ENCODE assay signal across 8 cellular contexts in the genomic region with DNA sequence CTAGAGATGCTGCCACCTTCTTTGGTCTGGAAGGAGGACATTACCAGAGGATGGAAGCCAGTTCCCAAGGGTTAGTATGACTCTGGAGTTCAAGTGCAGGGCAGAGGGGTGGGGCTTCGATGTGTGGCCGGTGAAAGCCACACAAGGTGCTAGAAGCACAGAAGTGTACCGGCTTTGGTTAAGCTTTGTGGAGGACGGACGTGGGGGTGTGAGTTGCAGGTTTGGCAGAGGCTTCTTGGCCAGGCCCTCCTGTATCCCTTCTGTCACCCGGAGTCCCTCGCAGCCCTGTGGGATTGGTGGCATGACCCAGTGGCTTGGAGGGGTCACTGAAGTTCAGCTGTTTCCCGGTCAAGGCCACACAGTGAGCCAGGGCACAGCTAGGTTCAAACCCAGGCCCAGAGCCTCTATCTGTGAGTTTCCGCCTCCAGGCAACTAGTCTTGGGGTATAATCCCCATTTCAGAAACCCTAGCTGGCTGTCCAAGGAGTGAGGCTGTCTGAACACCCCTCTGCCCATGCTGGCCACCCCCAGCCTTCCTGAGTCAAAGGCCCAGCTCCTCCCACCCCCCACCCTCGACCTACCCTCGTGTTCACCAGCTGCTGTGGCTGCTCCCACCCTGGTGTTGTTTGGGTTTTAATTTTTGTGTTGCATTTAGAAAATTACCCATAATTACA. TPM values are rescaled to one million over a fixed set of nuclear protein-coding genes. Genes with fewer than 3 reads are reported as not detected.
DNase-seq lines count a peak whose midpoint lies in the region; ATAC-seq and TF ChIP-seq lines count a peak whose summit lies in the region.

No MANE protein-coding gene starts in this region.

- H3K4me1 ChIP-seq in naive thymus-derived CD4-positive, alpha-beta T cell (ENCODE audit: control insufficient read depth in 2 of 2, insufficient read depth in 2 of 2, low read length in 2 of 2), result peaks cover 42 to 47% of the 10 kb centered on the region in 2 donors

- no peak overlapping the region for H3K27ac ChIP-seq in naive thymus-derived CD4-positive, alpha-beta T cell (ENCODE audit: low read depth, low read length)

- CTCF ChIA-PET in naive thymus-derived CD4-positive, alpha-beta T cell (lab: Charles Lee), result interaction anchor here (0.5 to 6.2 kb wide), 5 partner anchors 8 to 468 kb away, joined by 3 to 37 read pairs (median 3); no protein-coding TSS in a partner anchor

- in situ Hi-C loops in astrocyte of the cerebellum (cut with HindIII; ENCODE audit: low sequenced_read_pairs), result no loop called here

- H3K36me3 ChIP-seq in naive thymus-derived CD4-positive, alpha-beta T cell (ENCODE audit: control insufficient read depth in 2 of 3, insufficient read depth in 3 of 3, low read length in 3 of 3), result no peaks in the 10 kb centered on the region

- no peak for TF ChIP-seq CTCF in astrocyte of the cerebellum (IDR thresholded peaks at IDR 0.05; ENCODE audit: low read depth, low read length, missing control alignments)

- ATAC-seq in naive thymus-derived CD4-positive, alpha-beta T cell, result no peak
- no peak for ATAC-seq in GM18867 (IDR thresholded peaks at IDR 0.05; ENCODE audit: unreplicated experiment)

- DNase-seq in Ammon's horn (ENCODE audit: low spot score) (peak; percentile 18), HT-29 (ENCODE audit: low spot score) (peak; percentile 47), astrocyte of the cerebellum (ENCODE audit: low read depth) (no peak), dermis blood vessel endothelial cell (no peak), activated gamma-delta T cell treated with Interleukin-2 at 50 U/mL for 16 hours (no peak), superior temporal gyrus (ENCODE audit: extremely low spot score) (no peak)
- DNase-seq in naive thymus-derived CD4-positive, alpha-beta T cell, result no peak

- peaks cover 18 to 36% (median 20%) of the 10 kb centered on the region in 5 donors for H3K27me3 Mint-ChIP-seq in naive thymus-derived CD4-positive, alpha-beta T cell

- POLR2A ChIA-PET in naive thymus-derived CD4-positive, alpha-beta T cell (lab: Charles Lee), result interaction anchor here (0.6 to 1.7 kb wide), 2 partner anchors 133 to 868 kb away, joined by 4 read pairs; no protein-coding TSS in a partner anchor

- no peaks in the 10 kb centered on the region for H3K9me3 ChIP-seq in naive thymus-derived CD4-positive, alpha-beta T cell (ENCODE audit: control insufficient read depth in 2 of 3, low read length in 3 of 3)

- H3K36me3 Mint-ChIP-seq in naive thymus-derived CD4-positive, alpha-beta T cell, result no peaks in the 10 kb centered on the region

- H3K4me3 ChIP-seq in astrocyte of the cerebellum (ENCODE audit: low read depth, low read length), result peak overlapping the region; percentile 5
- peak overlapping the region; percentile 13 for H3K4me3 ChIP-seq in naive thymus-derived CD4-positive, alpha-beta T cell (ENCODE audit: low read length)

- peak overlapping the region in 5 of 10 donors; percentile 7 to 90 (median 32) for H3K4me3 Mint-ChIP-seq in naive thymus-derived CD4-positive, alpha-beta T cell

- H3K27me3 ChIP-seq in naive thymus-derived CD4-positive, alpha-beta T cell (ENCODE audit: control insufficient read depth in 2 of 2, insufficient read depth in 2 of 2, low read length in 2 of 2), result peaks cover 0 to 14% of the 10 kb centered on the region in 2 donors

- intact Hi-C loops in naive thymus-derived CD4-positive, alpha-beta T cell (cut with micrococcal nuclease), result loop anchor here (5.0 to 10.0 kb wide), 8 partner anchors 72 to 470 kb away; a partner anchor contains a TSS

- H3K27ac Mint-ChIP-seq in naive thymus-derived CD4-positive, alpha-beta T cell, result peak overlapping the region in 1 of 9 donors; percentile 78

- H3K4me1 Mint-ChIP-seq in naive thymus-derived CD4-positive, alpha-beta T cell, result peaks cover 19 to 54% (median 43%) of the 10 kb centered on the region in 7 donors

- H3K9me3 Mint-ChIP-seq in naive thymus-derived CD4-positive, alpha-beta T cell, result peaks cover 0 to 1% (median 0%) of the 10 kb centered on the region in 11 donors

RNA-seq across cellular contexts. Expression of a gene that starts 4.6 kb away (rescaled TPM):
- 78.0 and 87.1 TPM in 2 replicates for total RNA-seq in HT-29 (2014; rRNA removed; shearing (Covaris generic))
- 100 to 1,000 TPM in 1 of 5 experiments, 10 to 100 TPM in 4; 27.0 to 185 (median 40.7) TPM for total RNA-seq in naive thymus-derived CD4-positive, alpha-beta T cell
- polyA plus RNA-seq in naive thymus-derived CD4-positive, alpha-beta T cell, result 10 to 100 TPM; 33.5 to 42.8 TPM
- 88.8 and 96.7 TPM in 2 replicates for total RNA-seq in dermis blood vessel endothelial cell

RNA-seq across cellular contexts. Expression of a gene that starts 17.2 kb away (rescaled TPM):
- not detected in 2 replicates for total RNA-seq in HT-29 (2014; rRNA removed; shearing (Covaris generic))
- 10 to 100 TPM in 1 of 5 experiments, 1 to 10 TPM in 2, under 1 TPM in 2; 0.15 to 68.6 (median 1.2) TPM for total RNA-seq in naive thymus-derived CD4-positive, alpha-beta T cell
- polyA plus RNA-seq in naive thymus-derived CD4-positive, alpha-beta T cell, result under 1 TPM; 0.20 to 0.44 TPM
- not detected in 2 replicates for total RNA-seq in dermis blood vessel endothelial cell

RNA-seq across cellular contexts. Expression of a gene that starts 23.3 kb away (rescaled TPM):
- 5.3 and 14.9 TPM in 2 replicates for total RNA-seq in HT-29 (2014; rRNA removed; shearing (Covaris generic))
- 10 to 100 TPM in 4 of 5 experiments, 1 to 10 TPM in 1; 9.5 to 42.5 (median 42.0) TPM for total RNA-seq in naive thymus-derived CD4-positive, alpha-beta T cell
- polyA plus RNA-seq in naive thymus-derived CD4-positive, alpha-beta T cell, result 10 to 100 TPM; 21.9 to 29.0 TPM
- total RNA-seq in dermis blood vessel endothelial cell, result 35.4 and 69.7 TPM in 2 replicates

RNA-seq across cellular contexts. Expression of a gene that starts 28.7 kb away (rescaled TPM):
- total RNA-seq in HT-29 (2014; rRNA removed; shearing (Covaris generic)), result 529 and 584 TPM in 2 replicates
- under 1 TPM in 4 of 5 experiments, not detected in 1; 0.32 to 0.73 (median 0.58) TPM for total RNA-seq in naive thymus-derived CD4-positive, alpha-beta T cell
- not detected for polyA plus RNA-seq in naive thymus-derived CD4-positive, alpha-beta T cell
- total RNA-seq in dermis blood vessel endothelial cell, result 106 and 152 TPM in 2 replicates

Comparison
In these comparisons a context has a peak if more than half of its experiments do, and no peak if none do; other contexts are left out.
1. DNase-seq: peak in Ammon's horn (single experiment) and HT-29 (single experiment); none in astrocyte of the cerebellum (single experiment), naive thymus-derived CD4-positive, alpha-beta T cell (0 of 9), dermis blood vessel endothelial cell (single experiment), activated gamma-delta T cell treated with Interleukin-2 at 50 U/mL for 16 hours (single experiment) and superior temporal gyrus (single experiment).